In genomic region chr6:32883789-32884188, GRCh38 we compare ENCODE assay signal across 12 cellular contexts. TPM values are rescaled to one million over a fixed set of nuclear protein-coding genes. Genes with fewer than 3 reads are reported as not detected.
DNase-seq lines count a peak whose midpoint lies in the region; ATAC-seq, FAIRE-seq and TF ChIP-seq lines count a peak whose summit lies in the region.
"Had no signal": no experiment of that assay in that cellular context is flagged by ENCODE, and none has a peak within 500 bp of the region (broad histone marks: within the 10 kb centered on the region; RNA-seq: fewer than 3 reads in every experiment).

No MANE protein-coding gene starts in this region.

- H3K27ac ChIP-seq in ACC112 (ENCODE audit: low read depth, low read length) (peak overlapping the region; percentile 82), H1 (ENCODE audit: low read depth, low read length) (no peak overlapping the region)
- H3K27ac ChIP-seq: RWPE1 had no signal

- H3K79me1 ChIP-seq in H1 (ENCODE audit: low read depth, low read length), result no peaks in the 10 kb centered on the region

- no peak overlapping the region for H3K56ac ChIP-seq in H1 (replicated peaks; ENCODE audit: insufficient read length, low read depth, low read length)

- no peak overlapping the region for H2BK15ac ChIP-seq in H1 (ENCODE audit: low read length)

- no peak overlapping the region for H3K18ac ChIP-seq in H1 (ENCODE audit: extremely low read depth, low read length)

- H3K4me1 ChIP-seq in ACC112 (ENCODE audit: control insufficient read depth, insufficient read depth, low read length, unreplicated experiment) (peaks cover 44% of the 10 kb centered on the region), H1 (replicated peaks in 1 of 4; ENCODE audit: control insufficient read depth in 3 of 4, insufficient read depth in 4 of 4, low read length in 3 of 4) (no peaks in the 10 kb centered on the region)

- H3K4me3 ChIP-seq in ACC112 (ENCODE audit: low read depth, low read length) (0 out of 2 replicates have a peak overlapping the region, but pooled peaks have one; percentile 14), H1 (ENCODE audit: extremely low read depth in 1 of 4, insufficient read depth in 2 of 4, low read depth in 3 of 4, low read length in 4 of 4) (no peak overlapping the region), lower leg skin (ENCODE audit: low read depth, poor library complexity, severe bottlenecking) (no peak overlapping the region)
- H3K4me3 ChIP-seq: tibial nerve had no signal

- H2BK120ac ChIP-seq in H1 (replicated peaks; ENCODE audit: low read depth, low read length), result no peak overlapping the region

- CTCF ChIA-PET in H1 (lab: Charles Lee; ENCODE audit: partially characterized antibody), result interaction anchor here (0.7 to 3.1 kb wide), 3 partner anchors 50 to 71 kb away, joined by 3 to 15 read pairs (median 4); no protein-coding TSS in a partner anchor

- no peak overlapping the region for H2BK20ac ChIP-seq in H1 (ENCODE audit: low read length)

- H4K20me1 ChIP-seq in H1 (replicated peaks in 1 of 2; ENCODE audit: control insufficient read depth in 1 of 2, insufficient read depth in 2 of 2, low read length in 2 of 2), result no peaks in the 10 kb centered on the region

- H3K36me3 ChIP-seq in ACC112 (ENCODE audit: insufficient read depth, low read length), result no peaks in the 10 kb centered on the region
- no peaks in the 10 kb centered on the region for H3K36me3 ChIP-seq in H1 (ENCODE audit: control insufficient read depth in 2 of 4, insufficient read depth in 4 of 4, low read length in 3 of 4)
- H3K36me3 ChIP-seq: tibial nerve had no signal

- DNase-seq in HCEC 1CT (peak; percentile 70), H1 (ENCODE audit: low read depth in 1 of 2, low spot score in 2 of 2) (no peak), medulla oblongata (ENCODE audit: extremely low spot score) (peak; percentile 39), NCI-H187 (lab: John Stamatoyannopoulos, UW) (no peak), lower leg skin (ENCODE audit: low spot score in 2 of 2) (no peak), dedifferentiated amniotic fluid mesenchymal stem cell (ENCODE audit: extremely low spot score) (no peak)
- DNase-seq: activated CD4-positive, alpha-beta T cell treated with anti-CD3 and anti-CD28 coated beads for 4 hours; NCI-H1417 treated with DMSO at 0.1 percent for 48 hours had no signal

- no peak for TF ChIP-seq EP300 in H1 (IDR thresholded peaks at IDR 0.05; ENCODE audit: borderline replicate concordance in 1 of 2, low read depth in 2 of 2, low read length in 2 of 2)

- H4K91ac ChIP-seq in H1 (replicated peaks; ENCODE audit: insufficient read length, low read length), result no peak overlapping the region

- H3K4me2 ChIP-seq in H1 (ENCODE audit: insufficient read depth in 1 of 2, low read depth in 2 of 2, low read length in 2 of 2), result no peak overlapping the region

- TF ChIP-seq POLR2A in H1 (IDR thresholded peaks at IDR 0.05; ENCODE audit: control extremely low read depth in 1 of 2, low read depth in 2 of 2, low read length in 2 of 2) (no peak), lower leg skin (IDR thresholded peaks at IDR 0.05) (no peak)

- H3K79me2 ChIP-seq in ACC112 (ENCODE audit: control insufficient read depth, insufficient read depth, low read length, unreplicated experiment) (no peaks in the 10 kb centered on the region), H1 (ENCODE audit: control insufficient read depth in 1 of 2, insufficient read depth in 2 of 2, low read length in 2 of 2) (no peaks in the 10 kb centered on the region)

- no peak overlapping the region for H3K4ac ChIP-seq in H1 (replicated peaks; ENCODE audit: insufficient read length, low read depth, low read length)

- H4K5ac ChIP-seq in H1 (ENCODE audit: insufficient read length, low read depth, low read length), result no peak overlapping the region

- no peak for TF ChIP-seq RAD21 in H1 (IDR thresholded peaks at IDR 0.05 in 1 of 2, conservative IDR thresholded peaks at IDR 0.05 in 1 of 2; ENCODE audit: low read depth in 2 of 2, low read length in 2 of 2)

- H2AFZ ChIP-seq in ACC112 (ENCODE audit: low read length, unreplicated experiment) (peak overlapping the region; percentile 16), H1 (ENCODE audit: low read length) (peak overlapping the region; percentile 48)

- no peaks in the 10 kb centered on the region for H3K9me3 ChIP-seq in H1 (ENCODE audit: insufficient read depth in 2 of 2, low read depth in 1 of 2, low read length in 1 of 2)
- H3K9me3 ChIP-seq: tibial nerve had no signal

- WGBS in H1 (ENCODE audit: extremely low coverage in 1 of 2, insufficient coverage in 1 of 2, insufficient read length in 1 of 2, insufficient replicate concordance in 2 of 2, low coverage in 1 of 2, low lambda C conversion rate in 2 of 2, missing lambda C conversion rate in 1 of 2), 2 experiments, result 68% methylated on average over 5 of the region's 5 CpGs; no CpG with 5 or more reads in 1 of the 2 experiments
- 34 to 44% methylated on average over 5 of the region's 5 CpGs for WGBS in lower leg skin, 2 donors

- H3K14ac ChIP-seq in H1 (ENCODE audit: insufficient read length), result no peak overlapping the region

- FAIRE-seq in H1 (lab: Jason Lieb, UNC), result no peak

- H3K9ac ChIP-seq in H1 (replicated peaks in 1 of 4; ENCODE audit: extremely low read depth in 1 of 4, low read depth in 3 of 4, low read length in 3 of 4), result no peak overlapping the region

- H3K23me2 ChIP-seq in H1 (ENCODE audit: low read depth, low read length), result no peaks in the 10 kb centered on the region

- H4K8ac ChIP-seq in H1 (ENCODE audit: extremely low read depth, insufficient read depth, low read length), result no peak overlapping the region

- intact Hi-C loops in lower leg skin (cut with DNase I; ENCODE audit: low total_unique reads), result loop anchor here (10.0 kb wide), 1 partner anchor 101 kb away; no protein-coding TSS in a partner anchor

- no peak for ATAC-seq in GM19395 (IDR thresholded peaks at IDR 0.05; ENCODE audit: unreplicated experiment)

- no peak overlapping the region for H2BK5ac ChIP-seq in H1 (ENCODE audit: low read depth, low read length)

- no peak overlapping the region for H3K23ac ChIP-seq in H1 (ENCODE audit: insufficient read length)

- H3K27me3 ChIP-seq in ACC112 (ENCODE audit: insufficient read depth, low read length) (no peaks in the 10 kb centered on the region), H1 (replicated peaks in 1 of 4; ENCODE audit: control insufficient read depth in 3 of 4, extremely low read depth in 1 of 4, insufficient read depth in 3 of 4, low read length in 3 of 4) (no peaks in the 10 kb centered on the region)

- no peak overlapping the region for H2AK5ac ChIP-seq in H1 (ENCODE audit: low read depth, low read length)

- POLR2A ChIA-PET in H1 (lab: Charles Lee; ENCODE audit: partially characterized antibody), result interaction anchor here (1.5 kb wide), 1 partner anchor 86 kb away, joined by 3 read pairs; no protein-coding TSS in a partner anchor

- TF ChIP-seq CTCF in H1 (IDR thresholded peaks at IDR 0.05; ENCODE audit: control extremely low read depth in 1 of 3, insufficient read depth in 1 of 3, low read depth in 1 of 3, low read length in 3 of 3) (no peak), lower leg skin (IDR thresholded peaks at IDR 0.05) (no peak)

- no peak overlapping the region for H2BK12ac ChIP-seq in H1 (ENCODE audit: low read depth, low read length)

RNA-seq across cellular contexts. Expression of gene PSMB9, which starts 29.8 kb away (rescaled TPM):
- 2.9 and 4.5 TPM in 2 replicates for total RNA-seq in H1 (2021; fragmentation: NEBNext Ultra II Directional; extraction: Animal tissue kit (Norgen Biotek cat#: 25700))
- 12.5 and 22.8 TPM in 2 replicates for polyA plus RNA-seq in H1 (2011; rRNA removed)
- polyA plus RNA-seq in H1 (2011; cell fraction: cytosol; rRNA removed), result 11.0 TPM
- 9.4 TPM for polyA plus RNA-seq in H1 (2011; cell fraction: nucleus; rRNA removed)
- polyA plus RNA-seq in H1 (2012, experiment 1 of 2), result 2.0 to 13.4 TPM (median 8.9 TPM) in 4 replicates
- polyA plus RNA-seq in H1 (2012, experiment 2 of 2), result 9.9 TPM
- 1.3 TPM for polyA plus RNA-seq in H1 (2013, experiment 1 of 2)
- polyA plus RNA-seq in H1 (2013, experiment 2 of 2), result 1.6 TPM
- polyA minus RNA-seq in H1 (2011; rRNA and poly(A)+ RNA removed), result 2.1 and 8.2 TPM in 2 replicates
- 3.7 TPM for polyA minus RNA-seq in H1 (2011; cell fraction: cytosol; rRNA and poly(A)+ RNA removed)
- polyA minus RNA-seq in H1 (2011; cell fraction: nucleus; rRNA and poly(A)+ RNA removed), result not detected
- total RNA-seq in lower leg skin, result 10 to 100 TPM; 25.4 to 29.9 (median 28.1) TPM

RNA-seq across cellular contexts. Expression of gene TAP1, which starts 30.3 kb away (rescaled TPM):
- 16.8 TPM in 2 replicates for total RNA-seq in H1 (2021; fragmentation: NEBNext Ultra II Directional; extraction: Animal tissue kit (Norgen Biotek cat#: 25700))
- polyA plus RNA-seq in H1 (2011; rRNA removed), result 20.1 and 22.0 TPM in 2 replicates
- 21.6 TPM for polyA plus RNA-seq in H1 (2011; cell fraction: cytosol; rRNA removed)
- 35.5 TPM for polyA plus RNA-seq in H1 (2011; cell fraction: nucleus; rRNA removed)
- 21.4 to 30.6 TPM (median 29.9 TPM) in 4 replicates for polyA plus RNA-seq in H1 (2012, experiment 1 of 2)
- 30.6 TPM for polyA plus RNA-seq in H1 (2012, experiment 2 of 2)
- 13.5 TPM for polyA plus RNA-seq in H1 (2013, experiment 1 of 2)
- polyA plus RNA-seq in H1 (2013, experiment 2 of 2), result 13.6 TPM
- polyA minus RNA-seq in H1 (2011; rRNA and poly(A)+ RNA removed), result 30.3 and 33.8 TPM in 2 replicates
- 12.2 TPM for polyA minus RNA-seq in H1 (2011; cell fraction: cytosol; rRNA and poly(A)+ RNA removed)
- 9.6 TPM for polyA minus RNA-seq in H1 (2011; cell fraction: nucleus; rRNA and poly(A)+ RNA removed)
- 100 to 1,000 TPM in 3 of 4 donors, 10 to 100 TPM in 1; 90.7 to 113 (median 105) TPM for total RNA-seq in lower leg skin

RNA-seq across cellular contexts. Expression of gene PSMB8, which starts 39.9 kb away (rescaled TPM):
- 18.4 and 22.0 TPM in 2 replicates for total RNA-seq in H1 (2021; fragmentation: NEBNext Ultra II Directional; extraction: Animal tissue kit (Norgen Biotek cat#: 25700))
- 26.9 and 43.0 TPM in 2 replicates for polyA plus RNA-seq in H1 (2011; rRNA removed)
- 33.9 TPM for polyA plus RNA-seq in H1 (2011; cell fraction: cytosol; rRNA removed)
- polyA plus RNA-seq in H1 (2011; cell fraction: nucleus; rRNA removed), result 26.7 TPM
- polyA plus RNA-seq in H1 (2012, experiment 1 of 2), result 19.4 to 42.4 TPM (median 35.3 TPM) in 4 replicates
- polyA plus RNA-seq in H1 (2012, experiment 2 of 2), result 39.2 TPM
- 17.7 TPM for polyA plus RNA-seq in H1 (2013, experiment 1 of 2)
- 18.9 TPM for polyA plus RNA-seq in H1 (2013, experiment 2 of 2)
- polyA minus RNA-seq in H1 (2011; rRNA and poly(A)+ RNA removed), result 11.7 and 15.3 TPM in 2 replicates
- polyA minus RNA-seq in H1 (2011; cell fraction: cytosol; rRNA and poly(A)+ RNA removed), result 7.9 TPM
- polyA minus RNA-seq in H1 (2011; cell fraction: nucleus; rRNA and poly(A)+ RNA removed), result 7.9 TPM
- 10 to 100 TPM; 38.9 to 63.9 (median 50.3) TPM for total RNA-seq in lower leg skin

RNA-seq across cellular contexts. Expression of gene TAP2, which starts 45.2 kb away (rescaled TPM):
- total RNA-seq in H1 (2021; fragmentation: NEBNext Ultra II Directional; extraction: Animal tissue kit (Norgen Biotek cat#: 25700)), result 24.3 and 27.2 TPM in 2 replicates
- polyA plus RNA-seq in H1 (2011; rRNA removed), result 11.3 and 19.9 TPM in 2 replicates
- 16.1 TPM for polyA plus RNA-seq in H1 (2011; cell fraction: cytosol; rRNA removed)
- 56.5 TPM for polyA plus RNA-seq in H1 (2011; cell fraction: nucleus; rRNA removed)
- polyA plus RNA-seq in H1 (2012, experiment 1 of 2), result 8.4 to 30.2 TPM (median 25.2 TPM) in 4 replicates
- polyA plus RNA-seq in H1 (2012, experiment 2 of 2), result 9.2 TPM
- 11.3 TPM for polyA plus RNA-seq in H1 (2013, experiment 1 of 2)
- polyA plus RNA-seq in H1 (2013, experiment 2 of 2), result 13.1 TPM
- polyA minus RNA-seq in H1 (2011; rRNA and poly(A)+ RNA removed), result 18.7 and 33.0 TPM in 2 replicates
- polyA minus RNA-seq in H1 (2011; cell fraction: cytosol; rRNA and poly(A)+ RNA removed), result 5.8 TPM
- polyA minus RNA-seq in H1 (2011; cell fraction: nucleus; rRNA and poly(A)+ RNA removed), result 13.7 TPM
- 10 to 100 TPM; 13.6 to 23.3 (median 15.6) TPM for total RNA-seq in lower leg skin

RNA-seq across cellular contexts. Expression of gene HLA-DMB, which starts 57.0 kb away (rescaled TPM):
- 1.3 and 2.7 TPM in 2 replicates for total RNA-seq in H1 (2021; fragmentation: NEBNext Ultra II Directional; extraction: Animal tissue kit (Norgen Biotek cat#: 25700))
- polyA plus RNA-seq in H1 (2011; rRNA removed), result 3.2 and 4.7 TPM in 2 replicates
- 3.1 TPM for polyA plus RNA-seq in H1 (2011; cell fraction: cytosol; rRNA removed)
- polyA plus RNA-seq in H1 (2011; cell fraction: nucleus; rRNA removed), result 2.7 TPM
- 1.6 to 2.7 TPM (median 2.2 TPM) in 4 replicates for polyA plus RNA-seq in H1 (2012, experiment 1 of 2)
- 3.1 TPM for polyA plus RNA-seq in H1 (2012, experiment 2 of 2)
- 4.2 TPM for polyA plus RNA-seq in H1 (2013, experiment 1 of 2)
- 4.2 TPM for polyA plus RNA-seq in H1 (2013, experiment 2 of 2)
- 2.2 and 2.5 TPM in 2 replicates for polyA minus RNA-seq in H1 (2011; rRNA and poly(A)+ RNA removed)
- polyA minus RNA-seq in H1 (2011; cell fraction: cytosol; rRNA and poly(A)+ RNA removed), result 2.0 TPM
- 1.7 TPM for polyA minus RNA-seq in H1 (2011; cell fraction: nucleus; rRNA and poly(A)+ RNA removed)
- total RNA-seq in lower leg skin, result 10 to 100 TPM; 15.3 to 23.2 (median 18.4) TPM

Comparison
In these comparisons a context has a peak if more than half of its experiments do, and no peak if none do; other contexts are left out.
1. DNase-seq: peak in HCEC 1CT (single experiment) and medulla oblongata (single experiment); none in H1 (0 of 2), NCI-H187 (0 of 2), lower leg skin (0 of 2) and dedifferentiated amniotic fluid mesenchymal stem cell (single experiment).